2 cellular contexts compared by ENCODE assay signal in the genomic region with DNA sequence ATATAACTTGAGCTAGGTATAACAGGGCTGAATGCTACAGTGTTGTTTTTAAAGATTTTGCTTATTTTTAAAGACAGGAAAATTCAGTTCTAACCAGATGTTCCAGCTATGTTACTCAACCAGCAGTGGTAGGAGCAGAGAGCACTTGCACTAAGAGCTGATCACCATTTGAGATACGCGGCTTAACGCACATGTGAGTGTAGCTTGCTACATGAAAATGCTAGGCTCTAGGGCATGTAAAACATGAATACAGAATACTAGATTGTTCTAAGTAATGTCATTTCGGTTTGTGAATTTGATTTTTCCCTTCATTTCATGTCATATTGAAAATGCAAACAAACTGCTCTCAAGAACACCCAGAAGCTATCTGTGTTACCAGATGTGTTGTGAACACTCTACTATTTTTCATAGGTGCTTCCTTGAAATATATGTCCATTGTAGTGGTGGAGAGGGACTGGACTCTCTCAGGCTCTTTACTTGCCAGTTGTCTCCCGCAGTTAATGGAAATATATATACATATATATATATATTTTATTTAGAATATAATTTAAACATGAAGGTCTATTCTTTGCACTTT.
TF ChIP-seq lines count a peak whose summit lies in the region.

No MANE protein-coding gene starts in this region.

TF ChIP-seq in K562, 482 proteins besides CTCF, POLR2A, EP300 and RAD21:
- TF ChIP-seq BRF1 (IDR thresholded peaks at IDR 0.05; ENCODE audit: borderline replicate concordance, extremely low read depth, insufficient read length), result no peak
- TF ChIP-seq ZNF445 (CRISPR knock-in tag; IDR thresholded peaks at IDR 0.05; ENCODE audit: low read depth), result no peak
TF ChIP-seq in K562: peak in this region for 0.

TF ChIP-seq in HepG2, 621 proteins besides CTCF, POLR2A, EP300 and RAD21:
- TF ChIP-seq, protein P1, sequence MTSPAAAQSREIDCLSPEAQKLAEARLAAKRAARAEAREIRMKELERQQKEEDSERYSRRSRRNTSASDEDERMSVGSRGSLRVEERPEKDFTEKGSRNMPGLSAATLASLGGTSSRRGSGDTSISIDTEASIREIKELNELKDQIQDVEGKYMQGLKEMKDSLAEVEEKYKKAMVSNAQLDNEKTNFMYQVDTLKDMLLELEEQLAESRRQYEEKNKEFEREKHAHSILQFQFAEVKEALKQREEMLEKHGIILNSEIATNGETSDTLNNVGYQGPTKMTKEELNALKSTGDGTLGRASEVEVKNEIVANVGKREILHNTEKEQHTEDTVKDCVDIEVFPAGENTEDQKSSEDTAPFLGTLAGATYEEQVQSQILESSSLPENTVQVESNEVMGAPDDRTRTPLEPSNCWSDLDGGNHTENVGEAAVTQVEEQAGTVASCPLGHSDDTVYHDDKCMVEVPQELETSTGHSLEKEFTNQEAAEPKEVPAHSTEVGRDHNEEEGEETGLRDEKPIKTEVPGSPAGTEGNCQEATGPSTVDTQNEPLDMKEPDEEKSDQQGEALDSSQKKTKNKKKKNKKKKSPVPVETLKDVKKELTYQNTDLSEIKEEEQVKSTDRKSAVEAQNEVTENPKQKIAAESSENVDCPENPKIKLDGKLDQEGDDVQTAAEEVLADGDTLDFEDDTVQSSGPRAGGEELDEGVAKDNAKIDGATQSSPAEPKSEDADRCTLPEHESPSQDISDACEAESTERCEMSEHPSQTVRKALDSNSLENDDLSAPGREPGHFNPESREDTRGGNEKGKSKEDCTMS (CRISPR knock-in tag; conservative IDR thresholded peaks at IDR 0.05), result no peak
- TF ChIP-seq, protein P2, sequence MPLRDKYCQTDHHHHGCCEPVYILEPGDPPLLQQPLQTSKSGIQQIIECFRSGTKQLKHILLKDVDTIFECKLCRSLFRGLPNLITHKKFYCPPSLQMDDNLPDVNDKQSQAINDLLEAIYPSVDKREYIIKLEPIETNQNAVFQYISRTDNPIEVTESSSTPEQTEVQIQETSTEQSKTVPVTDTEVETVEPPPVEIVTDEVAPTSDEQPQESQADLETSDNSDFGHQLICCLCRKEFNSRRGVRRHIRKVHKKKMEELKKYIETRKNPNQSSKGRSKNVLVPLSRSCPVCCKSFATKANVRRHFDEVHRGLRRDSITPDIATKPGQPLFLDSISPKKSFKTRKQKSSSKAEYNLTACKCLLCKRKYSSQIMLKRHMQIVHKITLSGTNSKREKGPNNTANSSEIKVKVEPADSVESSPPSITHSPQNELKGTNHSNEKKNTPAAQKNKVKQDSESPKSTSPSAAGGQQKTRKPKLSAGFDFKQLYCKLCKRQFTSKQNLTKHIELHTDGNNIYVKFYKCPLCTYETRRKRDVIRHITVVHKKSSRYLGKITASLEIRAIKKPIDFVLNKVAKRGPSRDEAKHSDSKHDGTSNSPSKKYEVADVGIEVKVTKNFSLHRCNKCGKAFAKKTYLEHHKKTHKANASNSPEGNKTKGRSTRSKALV (CRISPR knock-in tag; IDR thresholded peaks at IDR 0.05), result no peak
- TF ChIP-seq, protein P3, sequence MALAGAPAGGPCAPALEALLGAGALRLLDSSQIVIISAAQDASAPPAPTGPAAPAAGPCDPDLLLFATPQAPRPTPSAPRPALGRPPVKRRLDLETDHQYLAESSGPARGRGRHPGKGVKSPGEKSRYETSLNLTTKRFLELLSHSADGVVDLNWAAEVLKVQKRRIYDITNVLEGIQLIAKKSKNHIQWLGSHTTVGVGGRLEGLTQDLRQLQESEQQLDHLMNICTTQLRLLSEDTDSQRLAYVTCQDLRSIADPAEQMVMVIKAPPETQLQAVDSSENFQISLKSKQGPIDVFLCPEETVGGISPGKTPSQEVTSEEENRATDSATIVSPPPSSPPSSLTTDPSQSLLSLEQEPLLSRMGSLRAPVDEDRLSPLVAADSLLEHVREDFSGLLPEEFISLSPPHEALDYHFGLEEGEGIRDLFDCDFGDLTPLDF (CRISPR knock-in tag; IDR thresholded peaks at IDR 0.05), result no peak
- TF ChIP-seq, protein P4, sequence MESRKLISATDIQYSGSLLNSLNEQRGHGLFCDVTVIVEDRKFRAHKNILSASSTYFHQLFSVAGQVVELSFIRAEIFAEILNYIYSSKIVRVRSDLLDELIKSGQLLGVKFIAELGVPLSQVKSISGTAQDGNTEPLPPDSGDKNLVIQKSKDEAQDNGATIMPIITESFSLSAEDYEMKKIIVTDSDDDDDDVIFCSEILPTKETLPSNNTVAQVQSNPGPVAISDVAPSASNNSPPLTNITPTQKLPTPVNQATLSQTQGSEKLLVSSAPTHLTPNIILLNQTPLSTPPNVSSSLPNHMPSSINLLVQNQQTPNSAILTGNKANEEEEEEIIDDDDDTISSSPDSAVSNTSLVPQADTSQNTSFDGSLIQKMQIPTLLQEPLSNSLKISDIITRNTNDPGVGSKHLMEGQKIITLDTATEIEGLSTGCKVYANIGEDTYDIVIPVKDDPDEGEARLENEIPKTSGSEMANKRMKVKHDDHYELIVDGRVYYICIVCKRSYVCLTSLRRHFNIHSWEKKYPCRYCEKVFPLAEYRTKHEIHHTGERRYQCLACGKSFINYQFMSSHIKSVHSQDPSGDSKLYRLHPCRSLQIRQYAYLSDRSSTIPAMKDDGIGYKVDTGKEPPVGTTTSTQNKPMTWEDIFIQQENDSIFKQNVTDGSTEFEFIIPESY (CRISPR knock-in tag; IDR thresholded peaks at IDR 0.05), result peak; percentile 55; the same call in 1 of the 2 replicates
